9 cellular contexts compared by ENCODE assay signal in the genomic region with DNA sequence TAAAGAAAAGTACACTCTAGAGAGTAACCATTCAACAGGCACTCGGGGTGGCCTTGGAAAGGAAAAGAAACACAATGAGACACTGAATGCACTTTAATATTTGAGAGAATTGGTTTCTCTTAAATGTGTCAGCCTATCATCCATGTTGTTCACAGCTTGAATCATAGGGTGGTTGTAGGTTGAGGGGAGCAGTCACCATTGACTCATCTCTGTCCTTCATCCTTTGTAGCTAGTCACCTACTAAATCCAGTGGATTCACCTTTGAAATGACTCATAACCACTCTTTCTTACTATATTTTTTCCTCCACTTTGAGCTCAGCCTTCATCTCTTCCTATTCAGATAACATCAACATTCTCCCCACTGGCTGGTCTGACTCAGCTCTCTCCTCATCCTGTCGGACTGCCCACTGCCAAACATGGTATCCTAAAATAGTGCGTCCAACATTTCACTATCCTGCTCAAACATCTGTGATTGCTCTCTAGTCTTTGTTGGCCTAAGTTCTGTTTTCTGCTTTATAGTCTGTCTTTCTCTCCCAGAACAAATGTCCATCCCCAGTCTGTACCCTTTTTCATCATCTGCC.
DNase-seq lines count a peak whose midpoint lies in the region; ATAC-seq and TF ChIP-seq lines count a peak whose summit lies in the region.
"Had no signal": no experiment of that assay in that cellular context is flagged by ENCODE, and none has a peak within 500 bp of the region (broad histone marks: within the 10 kb centered on the region; RNA-seq: fewer than 3 reads in every experiment).

No MANE protein-coding gene starts in this region.

- H3K36me3 Mint-ChIP-seq in activated CD8-positive, alpha-beta T cell treated with anti-CD3 and anti-CD28 coated beads, Interleukin-2, amount 10 ng/mL, durations not matched to agents 7 days and 5 days (ENCODE audit: low read depth): no peaks in the 10 kb centered on the region
- no peaks in the 10 kb centered on the region for H3K36me3 Mint-ChIP-seq in endothelial cell (ENCODE audit: low read depth, unreplicated experiment)
- no peaks in the 10 kb centered on the region for H3K36me3 Mint-ChIP-seq in CD4-positive, alpha-beta T cell (ENCODE audit: low read depth)

- ATAC-seq in HG03354 (IDR thresholded peaks at IDR 0.05; ENCODE audit: poor library complexity, severe bottlenecking, unreplicated experiment): peak; percentile 74
- peak; percentile 84 for ATAC-seq in activated CD8-positive, alpha-beta T cell treated with anti-CD3 and anti-CD28 coated beads, Interleukin-2, amount 10 ng/mL, durations not matched to agents 7 days and 5 days
- ATAC-seq in CD4-positive, alpha-beta T cell (ENCODE audit: poor library complexity): no peak
- ATAC-seq: naive thymus-derived CD4-positive, alpha-beta T cell had no signal

- H3K27ac Mint-ChIP-seq in activated CD8-positive, alpha-beta T cell treated with anti-CD3 and anti-CD28 coated beads, Interleukin-2, amount 10 ng/mL, durations not matched to agents 7 days and 5 days: peak overlapping the region; percentile 28
- no peak overlapping the region for H3K27ac Mint-ChIP-seq in endothelial cell (ENCODE audit: unreplicated experiment)
- H3K27ac Mint-ChIP-seq in CD4-positive, alpha-beta T cell: no peak overlapping the region

- POLR2A ChIA-PET in activated CD8-positive, alpha-beta T cell treated with anti-CD3 and anti-CD28 coated beads, Interleukin-2, amount 10 ng/mL, durations not matched to agents 7 days and 5 days (lab: Charles Lee): interaction anchor here (0.7 kb wide), 1 partner anchor 75 kb away, joined by 3 read pairs; no protein-coding TSS in a partner anchor
- POLR2A ChIA-PET in CD4-positive, alpha-beta T cell (lab: Charles Lee): no interaction called here

- no peaks in the 10 kb centered on the region for H3K9me3 Mint-ChIP-seq in activated CD8-positive, alpha-beta T cell treated with anti-CD3 and anti-CD28 coated beads, Interleukin-2, amount 10 ng/mL, durations not matched to agents 7 days and 5 days (ENCODE audit: insufficient read depth)
- no peaks in the 10 kb centered on the region for H3K9me3 Mint-ChIP-seq in endothelial cell (ENCODE audit: unreplicated experiment)
- peaks cover 4% of the 10 kb centered on the region for H3K9me3 Mint-ChIP-seq in CD4-positive, alpha-beta T cell

- TF ChIP-seq CTCF in AG09319 (IDR thresholded peaks at IDR 0.05; ENCODE audit: low read depth, low read length) (no peak), endothelial cell (IDR thresholded peaks at IDR 0.05; ENCODE audit: unreplicated experiment) (no peak)
- TF ChIP-seq CTCF in CD4-positive, alpha-beta T cell (IDR thresholded peaks at IDR 0.05): no peak

- intact Hi-C loops in CD4-positive, alpha-beta T cell (cut with DNase I, micrococcal nuclease): no loop called here

- no peaks in the 10 kb centered on the region for H3K9me3 ChIP-seq in CD4-positive, alpha-beta T cell (ENCODE audit: control insufficient read depth, low read length)

- H3K4me1 Mint-ChIP-seq in activated CD8-positive, alpha-beta T cell treated with anti-CD3 and anti-CD28 coated beads, Interleukin-2, amount 10 ng/mL, durations not matched to agents 7 days and 5 days (ENCODE audit: low read depth): peaks cover 14% of the 10 kb centered on the region
- no peaks in the 10 kb centered on the region for H3K4me1 Mint-ChIP-seq in endothelial cell (ENCODE audit: unreplicated experiment)
- H3K4me1 Mint-ChIP-seq in CD4-positive, alpha-beta T cell (ENCODE audit: low read depth): no peaks in the 10 kb centered on the region

- DNase-seq in AG09319 (ENCODE audit: extremely low read depth, low read depth) (peak; percentile 30), islet precursor cell (peak; percentile 84), endothelial cell (ENCODE audit: low spot score) (no peak), AML-193 (lab: John Stamatoyannopoulos, UW) (no peak), OCI-M2 (lab: John Stamatoyannopoulos, UW; ENCODE audit: unreplicated experiment) (no peak)
- DNase-seq in activated CD8-positive, alpha-beta T cell treated with anti-CD3 and anti-CD28 coated beads, Interleukin-2, amount 10 ng/mL, durations not matched to agents 7 days and 5 days: no peak
- no peak for DNase-seq in CD4-positive, alpha-beta T cell

- no peak overlapping the region for H3K4me3 Mint-ChIP-seq in activated CD8-positive, alpha-beta T cell treated with anti-CD3 and anti-CD28 coated beads, Interleukin-2, amount 10 ng/mL, durations not matched to agents 7 days and 5 days
- no peak overlapping the region for H3K4me3 Mint-ChIP-seq in endothelial cell (ENCODE audit: unreplicated experiment)
- no peak overlapping the region for H3K4me3 Mint-ChIP-seq in CD4-positive, alpha-beta T cell

- CTCF ChIA-PET in activated CD8-positive, alpha-beta T cell treated with anti-CD3 and anti-CD28 coated beads, Interleukin-2, amount 10 ng/mL, durations not matched to agents 7 days and 5 days (lab: Charles Lee): interaction anchor here (1.1 kb wide), 1 partner anchor 455 kb away, joined by 6 read pairs; no protein-coding TSS in a partner anchor
- CTCF ChIA-PET in CD4-positive, alpha-beta T cell (lab: Charles Lee): no interaction called here

- peaks cover 2% of the 10 kb centered on the region for H3K27me3 Mint-ChIP-seq in activated CD8-positive, alpha-beta T cell treated with anti-CD3 and anti-CD28 coated beads, Interleukin-2, amount 10 ng/mL, durations not matched to agents 7 days and 5 days (ENCODE audit: low read depth)
- H3K27me3 Mint-ChIP-seq in endothelial cell (ENCODE audit: unreplicated experiment): no peaks in the 10 kb centered on the region
- H3K27me3 Mint-ChIP-seq in CD4-positive, alpha-beta T cell: no peaks in the 10 kb centered on the region
- H3K27me3 Mint-ChIP-seq: naive thymus-derived CD4-positive, alpha-beta T cell had no signal

- H3K27ac ChIP-seq in CD4-positive, alpha-beta T cell (ENCODE audit: low read depth, low read length): no peak overlapping the region

- H3K27me3 ChIP-seq in CD4-positive, alpha-beta T cell (ENCODE audit: control insufficient read depth, insufficient read depth, low read length): no peaks in the 10 kb centered on the region

Comparison
In these comparisons a context has a peak if more than half of its experiments do, and no peak if none do; other contexts are left out.
1. DNase-seq: peak in AG09319 (single experiment) and islet precursor cell (single experiment); none in activated CD8-positive, alpha-beta T cell treated with anti-CD3 and anti-CD28 coated beads, Interleukin-2, amount 10 ng/mL, durations not matched to agents 7 days and 5 days (single experiment), endothelial cell (single experiment), CD4-positive, alpha-beta T cell (0 of 10), AML-193 (0 of 2) and OCI-M2 (single experiment).